ENCODE assay signal across 26 cellular contexts in the genomic region with DNA sequence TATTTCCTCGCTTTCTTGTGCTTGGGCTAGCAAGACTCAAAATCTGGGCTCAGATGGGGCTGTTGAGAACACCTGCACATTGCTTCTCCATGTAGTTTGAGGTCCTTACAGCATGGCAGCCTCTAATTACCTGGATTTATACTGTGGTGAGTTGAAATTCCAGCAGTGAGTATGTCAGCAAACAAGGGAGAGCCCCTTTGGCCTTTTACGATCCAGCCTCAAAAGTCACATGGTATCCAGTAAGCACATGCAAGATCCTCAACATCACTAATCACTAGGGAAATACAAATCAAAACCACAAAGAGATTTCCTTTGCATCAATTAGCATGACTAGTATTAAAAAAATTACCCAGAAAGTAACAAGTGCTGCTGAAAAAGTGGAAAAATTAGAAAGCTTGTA.
"Had no signal": no experiment of that assay in that cellular context is flagged by ENCODE, and none has a peak within 500 bp of the region (broad histone marks: within the 10 kb centered on the region; RNA-seq: fewer than 3 reads in every experiment).

No MANE protein-coding gene starts in this region.

- H3K4me3 ChIP-seq: ascending aorta had no signal

- DNase-seq: activated B cell treated with CpG ODN at 0.5 μM for 24 hours; activated CD4-positive, alpha-beta memory T cell treated with anti-CD3 and anti-CD28 coated beads, Interleukin-2, amount 10 ng/mL, durations not matched to agents 7 days and 5 days; activated CD4-positive, alpha-beta T cell treated with anti-CD3 and anti-CD28 coated beads for 4 hours; activated CD4-positive, alpha-beta T cell treated with anti-CD3 and anti-CD28 coated beads, Interleukin-2, amount 10 ng/mL, durations not matched to agents 24 days and 14 days; activated CD4-positive, alpha-beta T cell treated with anti-CD3 and anti-CD28 coated beads, Interleukin-2, amount 50 U/mL, for 1 hour; activated CD4-positive, alpha-beta T cell treated with anti-CD3 and anti-CD28 coated beads, Interleukin-2, amount 50 U/mL, for 4 hours; activated CD4-positive, CD25-positive, alpha-beta regulatory T cell treated with anti-CD3 and anti-CD28 coated beads, Interleukin-2, amount 50 U/mL, for 72 hours; activated CD8-positive, alpha-beta memory T cell treated with anti-CD3 and anti-CD28 coated beads for 24 hours; activated CD8-positive, alpha-beta memory T cell treated with anti-CD3 and anti-CD28 coated beads, Interleukin-2, amount 10 ng/mL, durations not matched to agents 7 days and 5 days; activated CD8-positive, alpha-beta memory T cell treated with anti-CD3 and anti-CD28 coated beads, Interleukin-2, amount 50 U/mL, for 48 hours; activated CD8-positive, alpha-beta T cell treated with anti-CD3 and anti-CD28 coated beads, Interleukin-2, amount 10 ng/mL, durations not matched to agents 7 days and 5 days; activated effector memory CD4-positive, alpha-beta T cell treated with Interleukin-2 at 50 U/mL for 16 hours; activated gamma-delta T cell; activated naive CD4-positive, alpha-beta T cell treated with anti-CD3 and anti-CD28 coated beads, Interleukin-2, amount 10 ng/mL, durations not matched to agents 7 days and 5 days; activated naive CD4-positive, alpha-beta T cell treated with Interleukin-2 at 50 U/mL for 16 hours; activated naive CD8-positive, alpha-beta T cell treated with anti-CD3 and anti-CD28 coated beads, Interleukin-2, amount 10 ng/mL, durations not matched to agents 7 days and 5 days; activated naive CD8-positive, alpha-beta T cell treated with anti-CD3 and anti-CD28 coated beads, Interleukin-2, amount 50 U/mL, for 24 hours; activated T-cell treated with anti-CD3 and anti-CD28 coated beads, Interleukin-2, amount 50 U/mL, for 24 hours; activated T-cell treated with anti-CD3 and anti-CD28 coated beads, Interleukin-2, amount 50 U/mL, for 48 hours; amygdala; anterior cingulate cortex; central memory CD4-positive, alpha-beta T cell; T-helper 1 cell; T-helper 2 cell; T-helper 9 cell had no signal
